Comparison of ENCODE assay signal across 8 cellular contexts in the genomic region with DNA sequence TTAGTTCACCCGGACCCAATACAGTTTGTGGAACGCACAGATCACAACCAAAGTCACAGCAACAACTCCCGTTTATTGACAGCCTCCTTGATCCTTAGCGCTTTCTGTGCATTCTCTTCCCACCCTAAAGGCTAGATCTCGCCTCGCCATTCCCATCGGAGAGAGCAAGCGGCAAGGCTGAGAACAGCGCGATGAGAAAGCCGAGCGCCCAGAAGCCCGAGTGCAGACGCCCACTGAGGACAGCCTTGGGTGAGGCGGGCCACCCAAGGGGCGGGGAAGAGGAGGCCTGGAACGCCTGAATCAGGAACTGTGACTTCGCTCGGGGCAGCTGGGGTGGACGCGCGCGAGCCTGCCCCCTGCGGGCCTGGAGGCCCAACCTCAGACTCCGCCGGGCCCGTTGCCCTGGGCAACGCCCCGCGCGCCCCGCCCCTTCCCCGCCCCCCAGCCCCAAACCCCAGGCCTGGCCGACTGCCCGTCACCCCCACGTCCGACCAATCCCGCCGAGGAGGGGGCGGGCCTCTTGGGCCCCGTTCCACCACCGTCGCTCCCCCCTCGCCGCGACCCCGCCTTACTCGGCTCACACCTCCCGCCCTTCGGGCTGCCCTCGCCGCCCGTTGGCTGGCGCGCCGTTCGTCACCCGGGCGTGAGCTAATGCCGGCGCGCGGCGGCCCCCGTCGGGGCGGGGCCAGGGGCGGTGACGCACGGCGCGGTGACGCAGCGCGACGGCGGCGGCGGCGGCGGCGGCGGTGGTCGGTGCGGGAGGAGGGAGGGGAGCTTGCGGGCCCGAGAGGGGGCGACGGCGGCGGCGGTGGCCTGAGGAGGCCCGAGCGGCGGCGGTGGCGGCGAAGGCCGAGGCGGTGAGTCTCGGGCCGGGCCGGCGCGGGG. TPM values are rescaled to one million over a fixed set of nuclear protein-coding genes. Genes with fewer than 3 reads are reported as not detected.
DNase-seq lines count a peak whose midpoint lies in the region; ATAC-seq and TF ChIP-seq lines count a peak whose summit lies in the region.

TSS of gene SAMD4B (plus strand) at position 702 of the 885 bp plus-strand sequence. CDS start 14,473 bp downstream, outside the sequence.

- intact Hi-C loops in testis (cut with DNase I; ENCODE audit: low total_unique reads): no loop called here

- peaks cover 75% of the 10 kb centered on the region for H3K4me1 Mint-ChIP-seq in activated naive CD4-positive, alpha-beta T cell treated with anti-CD3 and anti-CD28 coated beads, Interleukin-2, amount 50 U/mL, for 24 hours

- peaks cover 2% of the 10 kb centered on the region for H3K36me3 Mint-ChIP-seq in activated naive CD4-positive, alpha-beta T cell treated with anti-CD3 and anti-CD28 coated beads, Interleukin-2, amount 50 U/mL, for 24 hours

- no peak; a peak in 1 of 4 replicates for TF ChIP-seq EP300 in SK-N-SH (IDR thresholded peaks at IDR 0.05; ENCODE audit: borderline replicate concordance in 1 of 2, low read depth in 1 of 2, low read length in 1 of 2)

- CTCF ChIA-PET in SK-N-SH (lab: Yijun Ruan, JAX): interaction anchor here (0.6 to 2.7 kb wide), 10 partner anchors 11 to 220 kb away, joined by 3 to 10 read pairs (median 4); no protein-coding TSS in a partner anchor

- ATAC-seq in HG02588 (IDR thresholded peaks at IDR 0.05; ENCODE audit: unreplicated experiment) (peak; percentile 82), omental fat pad (ENCODE audit: low FRiP score) (peak; percentile 96)

- peak within 1 kb of the TSS; percentile 76 to 89 for H3K4me3 ChIP-seq in SK-N-SH (ENCODE audit: low read depth in 2 of 2, low read length in 1 of 2)
- H3K4me3 ChIP-seq in testis: peak within 1 kb of the TSS; percentile 84 to 87

- H3K27ac ChIP-seq in SK-N-SH (ENCODE audit: low read depth in 2 of 2, low read length in 1 of 2) (peak within 1 kb of the TSS; percentile 77 to 83), testis (peak within 1 kb of the TSS; percentile 87 to 88)

- peak; percentile 99 for DNase-seq in GM10266 (ENCODE audit: extremely low spot score)
- DNase-seq in NCI-H1048 (lab: John Stamatoyannopoulos, UW): peak; percentile 98
- DNase-seq in SK-N-SH: peak; percentile 99
- DNase-seq in glomerular endothelial cell (ENCODE audit: extremely low read depth, low read depth, low spot score): peak; percentile 61
- DNase-seq in omental fat pad (ENCODE audit: low spot score): peak; percentile 91
- DNase-seq in testis: peak; percentile 98

- TF ChIP-seq CTCF in GM10266 (IDR thresholded peaks at IDR 0.05; ENCODE audit: control insufficient read depth, insufficient read depth, low read depth, missing control alignments) (peak; percentile 85), SK-N-SH (IDR thresholded peaks at IDR 0.05) (peak; percentile 60), omental fat pad (IDR thresholded peaks at IDR 0.05) (peak in 2 of 3 donors; percentile 42 to 76), testis (IDR thresholded peaks at IDR 0.05) (peak; percentile 77 to 94 (median 82))

- peaks cover 45% of the 10 kb centered on the region for H3K79me2 ChIP-seq in SK-N-SH (ENCODE audit: insufficient read depth)

- H3K27me3 Mint-ChIP-seq in activated naive CD4-positive, alpha-beta T cell treated with anti-CD3 and anti-CD28 coated beads, Interleukin-2, amount 50 U/mL, for 24 hours: no peaks in the 10 kb centered on the region

- H3K4me3 Mint-ChIP-seq in activated naive CD4-positive, alpha-beta T cell treated with anti-CD3 and anti-CD28 coated beads, Interleukin-2, amount 50 U/mL, for 24 hours: peak within 1 kb of the TSS; percentile 95

- peak within 1 kb of the TSS; percentile 90 for H2AFZ ChIP-seq in SK-N-SH (ENCODE audit: low read depth)

- 0% methylated on average over 13 of the region's 105 CpGs for WGBS in SK-N-SH (ENCODE audit: low lambda C conversion rate)
- 0 to 1% methylated on average over 14 to 76 of the region's 105 CpGs for WGBS in testis, 2 donors

- no peaks in the 10 kb centered on the region for H3K9me3 ChIP-seq in SK-N-SH
- H3K9me3 ChIP-seq in testis: no peaks in the 10 kb centered on the region

- H3K4me2 ChIP-seq in SK-N-SH: peak within 1 kb of the TSS; percentile 78

- H3K27me3 ChIP-seq in SK-N-SH (ENCODE audit: insufficient read depth): no peaks in the 10 kb centered on the region
- H3K27me3 ChIP-seq in testis: no peaks in the 10 kb centered on the region

- no peaks in the 10 kb centered on the region for H3K9me3 Mint-ChIP-seq in activated naive CD4-positive, alpha-beta T cell treated with anti-CD3 and anti-CD28 coated beads, Interleukin-2, amount 50 U/mL, for 24 hours

- POLR2A ChIA-PET in SK-N-SH (lab: Yijun Ruan, JAX): interaction anchor here (1.0 to 1.4 kb wide), 3 partner anchors 20 to 94 kb away, joined by 3 to 6 read pairs (median 4); partner anchors contain the start of gene RPS16

- H3K4me1 ChIP-seq in SK-N-SH (ENCODE audit: control insufficient read depth in 1 of 2, insufficient read depth in 2 of 2, low read depth in 1 of 2, low read length in 1 of 2) (peaks cover 0 to 15% of the 10 kb centered on the region in 2 experiments; a peak in 3 of 4 replicates), testis (peaks cover 11% of the 10 kb centered on the region)

- H3K9me2 ChIP-seq in SK-N-SH: no peaks in the 10 kb centered on the region

- no peak for TF ChIP-seq POLR2A in testis (IDR thresholded peaks at IDR 0.05)

- H3K36me3 ChIP-seq in SK-N-SH (replicated peaks in 1 of 2; ENCODE audit: control insufficient read depth in 1 of 2, insufficient read depth in 2 of 2, low read length in 1 of 2) (peaks cover 11 to 17% of the 10 kb centered on the region in 2 experiments), testis (ENCODE audit: low read depth, missing control alignments) (no peaks in the 10 kb centered on the region)

- H3F3A ChIP-seq in SK-N-SH (replicated peaks; ENCODE audit: insufficient read depth): peaks cover 10% of the 10 kb centered on the region

- 0 out of 2 replicates have a peak, but pooled peaks have one; percentile 7 for TF ChIP-seq RAD21 in SK-N-SH (IDR thresholded peaks at IDR 0.05; ENCODE audit: low read length)

- peaks cover 29% of the 10 kb centered on the region for H4K20me1 ChIP-seq in SK-N-SH (ENCODE audit: insufficient read depth)

- H3K9ac ChIP-seq in SK-N-SH: peak within 1 kb of the TSS; percentile 93

- H3K27ac Mint-ChIP-seq in activated naive CD4-positive, alpha-beta T cell treated with anti-CD3 and anti-CD28 coated beads, Interleukin-2, amount 50 U/mL, for 24 hours: peak within 1 kb of the TSS; percentile 95

TF ChIP-seq in SK-N-SH, 30 proteins besides CTCF, POLR2A, EP300 and RAD21 (continues in another document):
- TF ChIP-seq SMC3 (IDR thresholded peaks at IDR 0.05; ENCODE audit: low read depth, low read length): peak; percentile 59
- no peak for TF ChIP-seq YY1 (IDR thresholded peaks at IDR 0.05; ENCODE audit: low read depth)
- no peak for TF ChIP-seq NFIC (IDR thresholded peaks at IDR 0.05; ENCODE audit: borderline replicate concordance)
- TF ChIP-seq, protein P1, sequence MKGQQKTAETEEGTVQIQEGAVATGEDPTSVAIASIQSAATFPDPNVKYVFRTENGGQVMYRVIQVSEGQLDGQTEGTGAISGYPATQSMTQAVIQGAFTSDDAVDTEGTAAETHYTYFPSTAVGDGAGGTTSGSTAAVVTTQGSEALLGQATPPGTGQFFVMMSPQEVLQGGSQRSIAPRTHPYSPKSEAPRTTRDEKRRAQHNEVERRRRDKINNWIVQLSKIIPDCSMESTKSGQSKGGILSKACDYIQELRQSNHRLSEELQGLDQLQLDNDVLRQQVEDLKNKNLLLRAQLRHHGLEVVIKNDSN (IDR thresholded peaks at IDR 0.05; ENCODE audit: borderline replicate concordance, low read depth): peak; percentile 64
- TF ChIP-seq, protein P2, sequence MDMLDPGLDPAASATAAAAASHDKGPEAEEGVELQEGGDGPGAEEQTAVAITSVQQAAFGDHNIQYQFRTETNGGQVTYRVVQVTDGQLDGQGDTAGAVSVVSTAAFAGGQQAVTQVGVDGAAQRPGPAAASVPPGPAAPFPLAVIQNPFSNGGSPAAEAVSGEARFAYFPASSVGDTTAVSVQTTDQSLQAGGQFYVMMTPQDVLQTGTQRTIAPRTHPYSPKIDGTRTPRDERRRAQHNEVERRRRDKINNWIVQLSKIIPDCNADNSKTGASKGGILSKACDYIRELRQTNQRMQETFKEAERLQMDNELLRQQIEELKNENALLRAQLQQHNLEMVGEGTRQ (IDR thresholded peaks at IDR 0.05; ENCODE audit: borderline replicate concordance, low read depth, low read length): peak; percentile 63; the same call in 1 of the 2 replicates
- TF ChIP-seq, protein P3, sequence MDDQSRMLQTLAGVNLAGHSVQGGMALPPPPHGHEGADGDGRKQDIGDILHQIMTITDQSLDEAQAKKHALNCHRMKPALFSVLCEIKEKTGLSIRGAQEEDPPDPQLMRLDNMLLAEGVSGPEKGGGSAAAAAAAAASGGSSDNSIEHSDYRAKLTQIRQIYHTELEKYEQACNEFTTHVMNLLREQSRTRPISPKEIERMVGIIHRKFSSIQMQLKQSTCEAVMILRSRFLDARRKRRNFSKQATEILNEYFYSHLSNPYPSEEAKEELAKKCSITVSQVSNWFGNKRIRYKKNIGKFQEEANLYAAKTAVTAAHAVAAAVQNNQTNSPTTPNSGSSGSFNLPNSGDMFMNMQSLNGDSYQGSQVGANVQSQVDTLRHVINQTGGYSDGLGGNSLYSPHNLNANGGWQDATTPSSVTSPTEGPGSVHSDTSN (IDR thresholded peaks at IDR 0.05): peak; percentile 93
- no peak for TF ChIP-seq TEAD4 (IDR thresholded peaks at IDR 0.05; ENCODE audit: borderline replicate concordance, insufficient read depth)
- no peak for TF ChIP-seq RXRA (IDR thresholded peaks at IDR 0.05; ENCODE audit: borderline replicate concordance, low read depth)
- TF ChIP-seq TCF12 (IDR thresholded peaks at IDR 0.05): peak; percentile 9; the same call in 1 of the 2 replicates

RNA-seq across cellular contexts. Expression of gene SAMD4B, which starts in this region (rescaled TPM):
- polyA plus RNA-seq in SK-N-SH (2012; rRNA removed): 62.2 and 83.0 TPM in 2 replicates
- 34.4 and 54.8 TPM in 2 replicates for polyA plus RNA-seq in SK-N-SH (2012; cell fraction: cytosol; rRNA removed)
- polyA plus RNA-seq in SK-N-SH (2012; cell fraction: nucleus; rRNA removed): 126 and 148 TPM in 2 replicates
- total RNA-seq in glomerular endothelial cell: 61.2 and 89.1 TPM in 2 replicates
- total RNA-seq in omental fat pad: 10 to 100 TPM; 55.9 to 87.7 (median 73.2) TPM
- total RNA-seq in testis: 100 to 1,000 TPM; 228 to 276 TPM
- 159 TPM for polyA plus RNA-seq in testis (ENCODE audit: insufficient read depth, low read depth, low replicate concordance)

Comparison
In these comparisons a context has a peak if more than half of its experiments do, and no peak if none do; other contexts are left out.
1. Peak in every context shown above with its lines: DNase-seq, ATAC-seq, H3K4me3 ChIP-seq and H3K27ac ChIP-seq.